Comparison of ENCODE assay signal across 8 cellular contexts in genomic region chr20:35454881-35455609, GRCh38. TPM values are rescaled to one million over a fixed set of nuclear protein-coding genes. Genes with fewer than 3 reads are reported as not detected.
DNase-seq lines count a peak whose midpoint lies in the region; ATAC-seq and TF ChIP-seq lines count a peak whose summit lies in the region.

TSS of gene CEP250 (plus strand) at chr20:35455598. CDS start at chr20:35462368, 6,770 bp downstream.

- peak within 1 kb of the TSS; percentile 99 for H3K27ac Mint-ChIP-seq in activated CD4-positive, alpha-beta T cell treated with anti-CD3 and anti-CD28 coated beads, Interleukin-2, amount 10 ng/mL, durations not matched to agents 7 days and 5 days

- no peaks in the 10 kb centered on the region for H3K36me3 Mint-ChIP-seq in activated CD4-positive, alpha-beta T cell treated with anti-CD3 and anti-CD28 coated beads, Interleukin-2, amount 10 ng/mL, durations not matched to agents 7 days and 5 days (ENCODE audit: low read depth)

- peaks cover 36% of the 10 kb centered on the region for H3K4me1 Mint-ChIP-seq in activated CD4-positive, alpha-beta T cell treated with anti-CD3 and anti-CD28 coated beads, Interleukin-2, amount 10 ng/mL, durations not matched to agents 7 days and 5 days

- H3K27me3 Mint-ChIP-seq in activated CD4-positive, alpha-beta T cell treated with anti-CD3 and anti-CD28 coated beads, Interleukin-2, amount 10 ng/mL, durations not matched to agents 7 days and 5 days = no peaks in the 10 kb centered on the region

- peak within 1 kb of the TSS; percentile 87 for H3K4me3 ChIP-seq in coronary artery

- ATAC-seq in GM19372 (IDR thresholded peaks at IDR 0.05; ENCODE audit: low read depth, unreplicated experiment) (peak; percentile 90), HG03521 (IDR thresholded peaks at IDR 0.05; ENCODE audit: unreplicated experiment) (peak; percentile 94), left colon (peak; percentile 92)

- H3K9me3 Mint-ChIP-seq in activated CD4-positive, alpha-beta T cell treated with anti-CD3 and anti-CD28 coated beads, Interleukin-2, amount 10 ng/mL, durations not matched to agents 7 days and 5 days = no peaks in the 10 kb centered on the region

- intact Hi-C loops in left colon (cut with DNase I, micrococcal nuclease) = no loop called here

- TF ChIP-seq CTCF in coronary artery (IDR thresholded peaks at IDR 0.05) = no peak

- POLR2A ChIA-PET in activated CD4-positive, alpha-beta T cell treated with anti-CD3 and anti-CD28 coated beads, Interleukin-2, amount 10 ng/mL, durations not matched to agents 7 days and 5 days (lab: Charles Lee) = interaction anchor here (1.0 to 1.2 kb wide), 3 partner anchors 150 to 177 kb away, joined by 3 to 4 read pairs (median 3); partner anchors contain the start of gene MMP24OS

- H3K4me3 Mint-ChIP-seq in activated CD4-positive, alpha-beta T cell treated with anti-CD3 and anti-CD28 coated beads, Interleukin-2, amount 10 ng/mL, durations not matched to agents 7 days and 5 days = peak within 1 kb of the TSS; percentile 92

- CTCF ChIA-PET in activated CD4-positive, alpha-beta T cell treated with anti-CD3 and anti-CD28 coated beads, Interleukin-2, amount 10 ng/mL, durations not matched to agents 7 days and 5 days (lab: Charles Lee) = interaction anchor here (0.5 to 5.1 kb wide), 11 partner anchors 8 to 1928 kb away, joined by 3 to 26 read pairs (median 5); partner anchors contain the start of gene SCAND1

- H3K27ac ChIP-seq in coronary artery = peak within 1 kb of the TSS; percentile 70 to 85

- DNase-seq in C1 segment of cervical spinal cord (lab: John Stamatoyannopoulos, UW) = peak; percentile 59 to 97 (median 94)
- peak; percentile 99 for DNase-seq in NCI-H69 (lab: John Stamatoyannopoulos, UW)
- peak; percentile 95 for DNase-seq in activated CD4-positive, alpha-beta T cell treated with anti-CD3 and anti-CD28 coated beads, Interleukin-2, amount 10 ng/mL, durations not matched to agents 7 days and 5 days
- DNase-seq in coronary artery (ENCODE audit: low spot score) = peak; percentile 93
- DNase-seq in left colon = peak; percentile 93 to 95
- DNase-seq in stimulated activated CD4-positive, alpha-beta T cell treated with anti-CD3 and anti-CD28 coated beads, Interleukin-1b, Interleukin-23, amount 100 ng/mL, for 4 hours (ENCODE audit: low read depth in 2 of 2) = peak; percentile 90 to 95

RNA-seq across cellular contexts. Expression of gene CEP250, which starts in this region (rescaled TPM):
- 10 to 100 TPM; 56.8 to 75.4 TPM for total RNA-seq in activated CD4-positive, alpha-beta T cell treated with anti-CD3 and anti-CD28 coated beads, Interleukin-2, amount 10 ng/mL, durations not matched to agents 7 days and 5 days
- total RNA-seq in left colon = 10 to 100 TPM; 22.5 to 23.2 TPM

Comparison
In these comparisons a context has a peak if more than half of its experiments do, and no peak if none do; other contexts are left out.
1. Peak in every context shown above with its lines: DNase-seq, ATAC-seq, H3K4me3 ChIP-seq and H3K27ac ChIP-seq.